13 cellular contexts compared by ENCODE assay signal in genomic region chrX:2572740-2573139, GRCh38.
A peak's percentile ranks its signal among the peaks of the same experiment; 100 is the strongest.
DNase-seq lines count a peak whose midpoint lies in the region; ATAC-seq and TF ChIP-seq lines count a peak whose summit lies in the region.
"Had no signal": no experiment of that assay in that cellular context is flagged by ENCODE, and none has a peak within 500 bp of the region (broad histone marks: within the 10 kb centered on the region; RNA-seq: fewer than 3 reads in every experiment).

No MANE protein-coding gene starts in this region.

- peaks cover 11% of the 10 kb centered on the region for H3K4me1 Mint-ChIP-seq in HFFc6 (ENCODE audit: low read depth)

- DNase-seq in SIG-M5 treated with dmso at 0.1 percent for 504 hours (lab: John Stamatoyannopoulos, UW; ENCODE audit: unreplicated experiment) (peak; percentile 7), SIG-M5 (lab: John Stamatoyannopoulos, UW) (no peak), NCI-H748 treated with DMSO at 0.1 percent for 48 hours (lab: John Stamatoyannopoulos, UW) (peak; percentile 14), dedifferentiated amniotic fluid mesenchymal stem cell (ENCODE audit: extremely low spot score) (peak; percentile 40), smooth muscle cell of the brain vasculature (ENCODE audit: low read depth, low spot score) (peak; percentile 57), putamen (ENCODE audit: low spot score) (no peak), HFFc6 (no peak)
- DNase-seq: activated CD4-positive, alpha-beta T cell treated with anti-CD3 and anti-CD28 coated beads for 36 hours; left ventricle myocardium superior; NCI-H2029 treated with DMSO at 0.1 percent for 48 hours; T-helper 1 cell had no signal

- H3K27me3 Mint-ChIP-seq in HFFc6 (ENCODE audit: insufficient read depth) = peaks cover 12% of the 10 kb centered on the region
- H3K27me3 Mint-ChIP-seq: activated CD4-positive, alpha-beta T cell treated with anti-CD3 and anti-CD28 coated beads for 36 hours had no signal

- H3K9me3 Mint-ChIP-seq in HFFc6 = peaks cover 7% of the 10 kb centered on the region; the same call in 1 of the 2 replicates

- no peak for TF ChIP-seq CTCF in HFFc6 (IDR thresholded peaks at IDR 0.05)

- no peak overlapping the region for H3K27ac Mint-ChIP-seq in HFFc6
- H3K27ac Mint-ChIP-seq: activated CD4-positive, alpha-beta T cell treated with anti-CD3 and anti-CD28 coated beads for 36 hours had no signal

- no peak for ATAC-seq in HG02642 (IDR thresholded peaks at IDR 0.05; ENCODE audit: poor library complexity, unreplicated experiment)
- ATAC-seq: activated CD4-positive, alpha-beta T cell treated with anti-CD3 and anti-CD28 coated beads for 36 hours; GM12878; left ventricle myocardium superior had no signal

- no peak overlapping the region for H3K4me3 Mint-ChIP-seq in HFFc6
- H3K4me3 Mint-ChIP-seq: activated CD4-positive, alpha-beta T cell treated with anti-CD3 and anti-CD28 coated beads for 36 hours had no signal

- no peaks in the 10 kb centered on the region for H3K36me3 Mint-ChIP-seq in HFFc6 (ENCODE audit: low read depth)

Comparison
In these comparisons a context has a peak if more than half of its experiments do, and no peak if none do; other contexts are left out.
1. DNase-seq: peak in SIG-M5 treated with dmso at 0.1 percent for 504 hours (single experiment), NCI-H748 treated with DMSO at 0.1 percent for 48 hours (single experiment), dedifferentiated amniotic fluid mesenchymal stem cell (single experiment) and smooth muscle cell of the brain vasculature (single experiment); none in SIG-M5 (single experiment), putamen (single experiment) and HFFc6 (single experiment).